Comparison of ENCODE assay signal across 10 cellular contexts in genomic region chr4:145736241-145736831, GRCh38. TPM values are rescaled to one million over a fixed set of nuclear protein-coding genes. Genes with fewer than 3 reads are reported as not detected.
A peak's percentile ranks its signal among the peaks of the same experiment; 100 is the strongest.
DNase-seq lines count a peak whose midpoint lies in the region; ATAC-seq and TF ChIP-seq lines count a peak whose summit lies in the region.
"Had no signal": no experiment of that assay in that cellular context is flagged by ENCODE, and none has a peak within 500 bp of the region (broad histone marks: within the 10 kb centered on the region; RNA-seq: fewer than 3 reads in every experiment).

No MANE protein-coding gene starts in this region.

- no peaks in the 10 kb centered on the region for H3K27me3 ChIP-seq in smooth muscle cell (ENCODE audit: low read depth)

- peaks cover 25% of the 10 kb centered on the region for H3F3A ChIP-seq in smooth muscle cell (ENCODE audit: low read depth)

- H3K4me3 ChIP-seq in astrocyte of the spinal cord (ENCODE audit: low read depth, low read length) (no peak overlapping the region), smooth muscle cell (no peak overlapping the region)

- peak; percentile 37 for DNase-seq in astrocyte of the spinal cord (ENCODE audit: low read depth, low spot score)
- DNase-seq in islet precursor cell: peak; percentile 76
- no peak for DNase-seq in smooth muscle cell (lab: John Stamatoyannopoulos, UW; ENCODE audit: unreplicated experiment)
- no peak for DNase-seq in GM10266 (ENCODE audit: extremely low spot score)
- DNase-seq in activated CD4-positive, CD25-positive, alpha-beta regulatory T cell treated with anti-CD3 and anti-CD28 coated beads, Interleukin-2, amount 50 U/mL, for 72 hours: no peak
- DNase-seq in putamen (ENCODE audit: low spot score): no peak
- DNase-seq: activated effector memory CD4-positive, alpha-beta T cell treated with Interleukin-2 at 50 U/mL for 16 hours had no signal

- TF ChIP-seq RAD21 in Ishikawa (IDR thresholded peaks at IDR 0.05; ENCODE audit: low read depth): no peak

- H3K79me2 ChIP-seq in smooth muscle cell (ENCODE audit: low read depth): no peaks in the 10 kb centered on the region

- WGBS in smooth muscle cell (ENCODE audit: low lambda C conversion rate): 78% methylated on average over 9 of the region's 9 CpGs

- ATAC-seq in GM19324 (IDR thresholded peaks at IDR 0.05; ENCODE audit: low FRiP score, unreplicated experiment): no peak

- no peaks in the 10 kb centered on the region for H3K36me3 ChIP-seq in smooth muscle cell (ENCODE audit: low read depth)

- peak overlapping the region; percentile 57 for H3K4me2 ChIP-seq in smooth muscle cell

- no peak for TF ChIP-seq EP300 in Ishikawa (IDR thresholded peaks at IDR 0.05; ENCODE audit: borderline replicate concordance)

- H3K9me3 ChIP-seq in smooth muscle cell (replicated peaks; ENCODE audit: low read depth): no peaks in the 10 kb centered on the region

- peak overlapping the region; percentile 99 for H3K27ac ChIP-seq in smooth muscle cell (ENCODE audit: low read depth)

- H3K9ac ChIP-seq in smooth muscle cell (ENCODE audit: low read depth): peak overlapping the region; percentile 76

- peaks cover 21% of the 10 kb centered on the region for H3K4me1 ChIP-seq in smooth muscle cell (ENCODE audit: low read depth)

- no peak overlapping the region for H2AFZ ChIP-seq in smooth muscle cell (ENCODE audit: low read depth)

- H4K20me1 ChIP-seq in smooth muscle cell (ENCODE audit: low read depth): no peaks in the 10 kb centered on the region

- TF ChIP-seq CTCF in astrocyte of the spinal cord (IDR thresholded peaks at IDR 0.05; ENCODE audit: low read depth, low read length) (no peak), smooth muscle cell (IDR thresholded peaks at IDR 0.05; ENCODE audit: borderline replicate concordance, insufficient read depth, poor library complexity, severe bottlenecking) (no peak), GM10266 (IDR thresholded peaks at IDR 0.05; ENCODE audit: control insufficient read depth, insufficient read depth, low read depth, missing control alignments) (no peak)

- in situ Hi-C loops in astrocyte of the spinal cord (cut with HindIII; ENCODE audit: low sequenced_read_pairs): no loop called here

TF ChIP-seq in Ishikawa, 13 proteins besides CTCF, POLR2A, EP300 and RAD21:
- TF ChIP-seq MAX (IDR thresholded peaks at IDR 0.05) (0 out of 2 replicates have a peak, but pooled peaks have one; percentile 7), TCF12 (IDR thresholded peaks at IDR 0.05; ENCODE audit: low read depth) (no peak), NFIC (IDR thresholded peaks at IDR 0.05) (peak; percentile 66)

RNA-seq across cellular contexts. Expression of gene C4orf51, which starts 56.4 kb away (rescaled TPM):
- total RNA-seq in smooth muscle cell: not detected in 2 replicates
- polyA plus RNA-seq in smooth muscle cell: not detected in 2 replicates
- total RNA-seq: T-helper 1 cell treated with Interleukin-12 subunit alpha and Interleukin-12 subunit beta and Interleukin-4 antibody, amounts not matched to agents 30 ng/mL and 1 ng/mL, for 36 hours had no signal

Comparison
In these comparisons a context has a peak if more than half of its experiments do, and no peak if none do; other contexts are left out.
1. DNase-seq: peak in astrocyte of the spinal cord (single experiment) and islet precursor cell (single experiment); none in smooth muscle cell (single experiment), GM10266 (single experiment), activated CD4-positive, CD25-positive, alpha-beta regulatory T cell treated with anti-CD3 and anti-CD28 coated beads, Interleukin-2, amount 50 U/mL, for 72 hours (single experiment) and putamen (single experiment).